8 cellular contexts compared by ENCODE assay signal in genomic region chr1:1309525-1310385, GRCh38. TPM values are rescaled to one million over a fixed set of nuclear protein-coding genes. Genes with fewer than 3 reads are reported as not detected.
DNase-seq lines count a peak whose midpoint lies in the region; ATAC-seq and TF ChIP-seq lines count a peak whose summit lies in the region.

No MANE protein-coding gene starts in this region.

- no peaks in the 10 kb centered on the region for H3K9me3 ChIP-seq in tibial nerve

- H3K36me3 Mint-ChIP-seq in activated T-cell treated with anti-CD3 and anti-CD28 coated beads, Interleukin-2, amount 50 U/mL, for 4 hours (ENCODE audit: insufficient read depth) = peaks cover 6% of the 10 kb centered on the region
- no peaks in the 10 kb centered on the region for H3K36me3 Mint-ChIP-seq in activated naive CD8-positive, alpha-beta T cell treated with anti-CD3 and anti-CD28 coated beads for 36 hours

- TF ChIP-seq EP300 in tibial nerve (IDR thresholded peaks at IDR 0.05) = no peak

- no peak for TF ChIP-seq CTCF in tibial nerve (IDR thresholded peaks at IDR 0.05)

- WGBS in tibial nerve, 2 donors = 51 to 79% methylated on average over 22 to 33 of the region's 35 CpGs

- no peaks in the 10 kb centered on the region for H3K27me3 ChIP-seq in layer of hippocampus (ENCODE audit: control insufficient read depth, insufficient read depth, low read length)
- no peaks in the 10 kb centered on the region for H3K27me3 ChIP-seq in tibial nerve

- peak overlapping the region; percentile 54 for H3K27ac Mint-ChIP-seq in activated naive CD8-positive, alpha-beta T cell treated with anti-CD3 and anti-CD28 coated beads for 36 hours

- peak overlapping the region; percentile 60 to 94 (median 85) for H3K4me3 ChIP-seq in tibial nerve

- H3K27ac ChIP-seq in layer of hippocampus (ENCODE audit: low read depth, low read length) = peak overlapping the region; percentile 18
- peak overlapping the region; percentile 86 to 98 (median 94) for H3K27ac ChIP-seq in tibial nerve

- H3K4me1 ChIP-seq in tibial nerve = peaks cover 8 to 43% (median 36%) of the 10 kb centered on the region in 4 donors

- H3K27me3 Mint-ChIP-seq in activated T-cell treated with anti-CD3 and anti-CD28 coated beads, Interleukin-2, amount 50 U/mL, for 4 hours (ENCODE audit: low read depth) = no peaks in the 10 kb centered on the region
- H3K27me3 Mint-ChIP-seq in activated naive CD8-positive, alpha-beta T cell treated with anti-CD3 and anti-CD28 coated beads for 36 hours = no peaks in the 10 kb centered on the region

- peaks cover 19% of the 10 kb centered on the region for H3K4me1 Mint-ChIP-seq in activated T-cell treated with anti-CD3 and anti-CD28 coated beads, Interleukin-2, amount 50 U/mL, for 4 hours (ENCODE audit: low read depth)
- peaks cover 19% of the 10 kb centered on the region for H3K4me1 Mint-ChIP-seq in activated naive CD8-positive, alpha-beta T cell treated with anti-CD3 and anti-CD28 coated beads for 36 hours

- no peak for DNase-seq in activated T-cell treated with anti-CD3 and anti-CD28 coated beads, Interleukin-2, amount 50 U/mL, for 4 hours
- no peak for DNase-seq in activated T-cell treated with anti-CD3 and anti-CD28 coated beads, Interleukin-2, amount 50 U/mL, for 1 hour
- no peak for DNase-seq in activated naive CD8-positive, alpha-beta T cell treated with anti-CD3 and anti-CD28 coated beads for 36 hours
- DNase-seq in tibial nerve (ENCODE audit: low spot score in 2 of 2) (no peak), SHP77 treated with DMSO at 0.1 percent for 48 hours (lab: John Stamatoyannopoulos, UW) (no peak), sciatic nerve (ENCODE audit: low spot score) (no peak)
- no peak for DNase-seq in central memory CD4-positive, alpha-beta T cell

- H3K36me3 ChIP-seq in tibial nerve = peaks cover 0 to 53% (median 5%) of the 10 kb centered on the region in 3 donors

- intact Hi-C loops in sciatic nerve (cut with DNase I) = no loop called here

- H3K9me3 Mint-ChIP-seq in activated T-cell treated with anti-CD3 and anti-CD28 coated beads, Interleukin-2, amount 50 U/mL, for 4 hours = no peaks in the 10 kb centered on the region
- H3K9me3 Mint-ChIP-seq in activated naive CD8-positive, alpha-beta T cell treated with anti-CD3 and anti-CD28 coated beads for 36 hours = no peaks in the 10 kb centered on the region

- no peak for TF ChIP-seq POLR2A in tibial nerve (IDR thresholded peaks at IDR 0.05)

- ATAC-seq in activated T-cell treated with anti-CD3 and anti-CD28 coated beads, Interleukin-2, amount 50 U/mL, for 4 hours = no peak
- ATAC-seq in sciatic nerve = no peak

- peak overlapping the region; percentile 79 for H3K4me3 Mint-ChIP-seq in activated T-cell treated with anti-CD3 and anti-CD28 coated beads, Interleukin-2, amount 50 U/mL, for 4 hours
- H3K4me3 Mint-ChIP-seq in activated naive CD8-positive, alpha-beta T cell treated with anti-CD3 and anti-CD28 coated beads for 36 hours = peak overlapping the region; percentile 78

RNA-seq across cellular contexts. Expression of gene PUSL1, which starts 1.4 kb away (rescaled TPM):
- total RNA-seq in activated T-cell treated with anti-CD3 and anti-CD28 coated beads, Interleukin-2, amount 50 U/mL, for 4 hours = 10 to 100 TPM; 38.9 to 40.7 (median 39.5) TPM
- 10 to 100 TPM; 29.6 to 30.0 TPM for total RNA-seq in activated naive CD8-positive, alpha-beta T cell treated with anti-CD3 and anti-CD28 coated beads for 36 hours
- total RNA-seq in tibial nerve = 10 to 100 TPM; 17.5 to 22.2 (median 19.7) TPM
- total RNA-seq in sciatic nerve = 11.3 TPM

RNA-seq across cellular contexts. Expression of gene ACAP3, which starts 2.0 kb away (rescaled TPM):
- 10 to 100 TPM; 28.4 to 37.6 (median 30.1) TPM for total RNA-seq in activated T-cell treated with anti-CD3 and anti-CD28 coated beads, Interleukin-2, amount 50 U/mL, for 4 hours
- total RNA-seq in activated naive CD8-positive, alpha-beta T cell treated with anti-CD3 and anti-CD28 coated beads for 36 hours = 10 to 100 TPM; 26.6 to 28.4 TPM
- total RNA-seq in tibial nerve (100 to 1,000 TPM in 1 of 4 donors, 10 to 100 TPM in 3; 34.3 to 125 (median 69.6) TPM), sciatic nerve (74.7 TPM)

RNA-seq across cellular contexts. Expression of gene INTS11, which starts 14.7 kb away (rescaled TPM):
- total RNA-seq in activated T-cell treated with anti-CD3 and anti-CD28 coated beads, Interleukin-2, amount 50 U/mL, for 4 hours = 100 to 1,000 TPM; 164 to 181 (median 172) TPM
- 100 to 1,000 TPM; 111 to 113 TPM for total RNA-seq in activated naive CD8-positive, alpha-beta T cell treated with anti-CD3 and anti-CD28 coated beads for 36 hours
- total RNA-seq in tibial nerve (100 to 1,000 TPM; 118 to 241 (median 157) TPM), sciatic nerve (111 TPM)

RNA-seq across cellular contexts. Expression of gene CPTP, which starts 14.8 kb away (rescaled TPM):
- total RNA-seq in activated T-cell treated with anti-CD3 and anti-CD28 coated beads, Interleukin-2, amount 50 U/mL, for 4 hours = 10 to 100 TPM; 16.0 to 18.4 (median 18.1) TPM
- total RNA-seq in activated naive CD8-positive, alpha-beta T cell treated with anti-CD3 and anti-CD28 coated beads for 36 hours = 10 to 100 TPM; 12.2 to 13.7 TPM
- 10 to 100 TPM; 12.0 to 24.9 (median 18.8) TPM for total RNA-seq in tibial nerve
- total RNA-seq in sciatic nerve = 15.7 TPM

RNA-seq across cellular contexts. Expression of gene TAS1R3, which starts 21.3 kb away (rescaled TPM):
- total RNA-seq in activated T-cell treated with anti-CD3 and anti-CD28 coated beads, Interleukin-2, amount 50 U/mL, for 4 hours = under 1 TPM; 0.15 to 0.29 (median 0.19) TPM
- under 1 TPM; 0.06 to 0.20 TPM for total RNA-seq in activated naive CD8-positive, alpha-beta T cell treated with anti-CD3 and anti-CD28 coated beads for 36 hours
- total RNA-seq in tibial nerve (1 to 10 TPM in 1 of 4 donors, under 1 TPM in 3; 0.21 to 1.2 (median 0.63) TPM), sciatic nerve (0.49 TPM)
